8 cellular contexts compared by ENCODE assay signal in the genomic region with DNA sequence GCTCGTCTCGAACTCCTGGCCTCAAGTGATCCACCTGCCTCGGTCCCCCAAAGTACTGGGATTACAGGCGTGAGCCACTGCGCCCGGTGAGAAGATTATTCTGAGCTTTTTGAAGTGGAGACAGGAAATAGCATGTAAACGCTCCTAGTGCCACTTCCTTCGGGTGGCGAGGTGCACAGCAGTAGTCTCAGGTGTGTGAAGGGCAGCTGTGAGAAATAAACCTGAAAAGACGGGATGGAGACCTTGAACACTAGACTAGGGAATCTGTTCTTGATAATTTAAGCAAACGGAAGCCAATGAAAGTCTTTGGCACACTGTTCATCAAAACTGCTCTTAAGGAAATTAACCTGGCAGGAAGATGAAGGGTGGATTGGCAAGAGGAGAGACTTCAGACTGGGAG. TPM values are rescaled to one million over a fixed set of nuclear protein-coding genes. Genes with fewer than 3 reads are reported as not detected.
DNase-seq lines count a peak whose midpoint lies in the region; ATAC-seq, FAIRE-seq and TF ChIP-seq lines count a peak whose summit lies in the region.

No MANE protein-coding gene starts in this region.

- peaks cover 10% of the 10 kb centered on the region for H3K27me3 Mint-ChIP-seq in neural progenitor cell (ENCODE audit: insufficient read depth, low read depth)

- H3K9ac ChIP-seq in neural progenitor cell = no peak overlapping the region

- intact Hi-C loops in OCI-LY7 (cut with micrococcal nuclease; ENCODE audit: unreplicated experiment) (no loop called here), dorsolateral prefrontal cortex (cut with DNase I) (no loop called here), sciatic nerve (cut with DNase I) (no loop called here)

- no peaks in the 10 kb centered on the region for H3F3A ChIP-seq in neural progenitor cell (ENCODE audit: low read depth)

- no peak for ATAC-seq in HG02870 (IDR thresholded peaks at IDR 0.05; ENCODE audit: unreplicated experiment)
- ATAC-seq in sciatic nerve = no peak
- no peak for ATAC-seq in GM21825 (IDR thresholded peaks at IDR 0.05; ENCODE audit: unreplicated experiment)

- CTCF ChIA-PET in OCI-LY7 (lab: Charles Lee; ENCODE audit: unreplicated experiment) = interaction anchor here (1.0 kb wide), 1 partner anchor 532 kb away, joined by 10 read pairs; the partner anchor contains the start of gene PPM1B

- H2AFZ ChIP-seq in OCI-LY7 (ENCODE audit: low read length) (peak overlapping the region; percentile 100), neural progenitor cell (replicated peaks) (peak overlapping the region; percentile 93)

- H3K9me3 ChIP-seq in OCI-LY7 (ENCODE audit: low read length) (no peaks in the 10 kb centered on the region), neural progenitor cell (ENCODE audit: low read depth) (peaks cover 5% of the 10 kb centered on the region), small intestine (ENCODE audit: control insufficient read depth, low read depth) (no peaks in the 10 kb centered on the region)

- 9 to 24% (median 13%) methylated on average over 11 of the region's 11 CpGs for WGBS in small intestine, 3 donors

- FAIRE-seq in small intestine (lab: Jason Lieb, UNC) = no peak

- H3K27ac Mint-ChIP-seq in neural progenitor cell = no peak overlapping the region

- H3K27ac ChIP-seq in OCI-LY7 (ENCODE audit: low read depth, low read length, poor library complexity, severe bottlenecking) = peak overlapping the region; percentile 63
- H3K27ac ChIP-seq in dorsolateral prefrontal cortex = no peak overlapping the region
- H3K27ac ChIP-seq in neural progenitor cell = no peak overlapping the region
- no peak overlapping the region for H3K27ac ChIP-seq in small intestine (ENCODE audit: low read depth in 1 of 2, low read length in 1 of 2)

- H4K20me1 ChIP-seq in OCI-LY7 (ENCODE audit: insufficient read depth, low read length) (no peaks in the 10 kb centered on the region), neural progenitor cell (ENCODE audit: low read depth) (no peaks in the 10 kb centered on the region)

- H3K4me1 Mint-ChIP-seq in neural progenitor cell = peaks cover 9% of the 10 kb centered on the region

- POLR2A ChIA-PET in OCI-LY7 (lab: Charles Lee) = interaction anchor here (1.0 kb wide), 4 partner anchors 13 to 41 kb away, joined by 3 to 4 read pairs (median 4); partner anchors contain the start of gene THADA

- H3K4me3 Mint-ChIP-seq in neural progenitor cell = peak overlapping the region; percentile 87

- no peaks in the 10 kb centered on the region for H3K9me2 ChIP-seq in OCI-LY7 (ENCODE audit: insufficient read depth, low read length)

- peaks cover 22% of the 10 kb centered on the region for H3K4me1 ChIP-seq in OCI-LY7 (ENCODE audit: insufficient read depth, low read length, poor library complexity, severe bottlenecking)
- H3K4me1 ChIP-seq in neural progenitor cell = no peaks in the 10 kb centered on the region
- peaks cover 0 to 2% of the 10 kb centered on the region in 2 donors for H3K4me1 ChIP-seq in small intestine (ENCODE audit: control insufficient read depth in 2 of 2, insufficient read depth in 1 of 2, low read depth in 1 of 2, low read length in 1 of 2)

- no peak for TF ChIP-seq CTCF in OCI-LY7 (conservative IDR thresholded peaks at IDR 0.05; ENCODE audit: low read length)
- no peak for TF ChIP-seq CTCF in dorsolateral prefrontal cortex (IDR thresholded peaks at IDR 0.05 in 54 of 56, conservative IDR thresholded peaks at IDR 0.05 in 2 of 56; ENCODE audit: low read depth in 1 of 56, partially characterized antibody in 56 of 56)
- no peak for TF ChIP-seq CTCF in neural progenitor cell (IDR thresholded peaks at IDR 0.05)

- H3K4me3 ChIP-seq in GM08714 (ENCODE audit: low read length) (peak overlapping the region; percentile 58; the same call in 1 of the 2 replicates), OCI-LY7 (ENCODE audit: low read depth, low read length, poor library complexity, severe bottlenecking) (peak overlapping the region; percentile 70), dorsolateral prefrontal cortex (peak overlapping the region; percentile 50 to 92 (median 76)), neural progenitor cell (peak overlapping the region; percentile 91), small intestine (ENCODE audit: low read depth in 1 of 2, low read length in 2 of 2) (peak overlapping the region in 1 of 2 donors; percentile 74)

- no peaks in the 10 kb centered on the region for H3K36me3 Mint-ChIP-seq in neural progenitor cell

- BruUV-seq in OCI-LY7 (replicated peaks; lab: Mats Ljungman, UMichigan) = no TSS peak

- H3K36me3 ChIP-seq in OCI-LY7 (ENCODE audit: insufficient read depth, low read length) (no peaks in the 10 kb centered on the region), neural progenitor cell (no peaks in the 10 kb centered on the region), small intestine (ENCODE audit: control insufficient read depth in 2 of 2, insufficient read depth in 2 of 2, low read length in 2 of 2) (no peaks in the 10 kb centered on the region)

- peak overlapping the region; percentile 75 for H3K4me2 ChIP-seq in OCI-LY7 (ENCODE audit: low read length)
- peak overlapping the region; percentile 96 for H3K4me2 ChIP-seq in neural progenitor cell

- peaks cover 0 to 34% (median 8%) of the 10 kb centered on the region in 45 donors for H3K27me3 ChIP-seq in dorsolateral prefrontal cortex
- peaks cover 52% of the 10 kb centered on the region for H3K27me3 ChIP-seq in neural progenitor cell
- H3K27me3 ChIP-seq in small intestine (ENCODE audit: control insufficient read depth in 2 of 2, insufficient read depth in 2 of 2, low read length in 2 of 2) = peaks cover 0 to 8% of the 10 kb centered on the region in 2 donors

- peaks cover 7% of the 10 kb centered on the region for H3K9me3 Mint-ChIP-seq in neural progenitor cell

- H3K79me2 ChIP-seq in OCI-LY7 (ENCODE audit: insufficient read depth, low read depth, low read length) (no peaks in the 10 kb centered on the region), neural progenitor cell (ENCODE audit: low read depth) (no peaks in the 10 kb centered on the region)

- DNase-seq in OCI-LY7 (ENCODE audit: low spot score) (peak; percentile 68), dorsolateral prefrontal cortex (no peak), neural progenitor cell (ENCODE audit: low spot score) (no peak), small intestine (no peak), sciatic nerve (ENCODE audit: low spot score) (no peak)

RNA-seq across cellular contexts. Expression of gene PLEKHH2, which starts 0.4 kb away (rescaled TPM):
- total RNA-seq in OCI-LY7 (2014; rRNA removed; shearing (Covaris generic)) = 0.88 and 1.5 TPM in 2 replicates
- total RNA-seq in OCI-LY7 (2022) (1.1 and 2.6 TPM in 2 replicates), dorsolateral prefrontal cortex (10 to 100 TPM in 86 of 120 experiments, 1 to 10 TPM in 34; 5.2 to 23.0 (median 11.4) TPM), neural progenitor cell (ENCODE audit: low replicate concordance) (7.9 and 11.2 TPM in 2 replicates), sciatic nerve (58.9 TPM)
- polyA plus RNA-seq in small intestine = 1 to 10 TPM; 1.1 to 1.6 (median 1.4) TPM

RNA-seq across cellular contexts. Expression of gene C1GALT1C1L, which starts 39.6 kb away (rescaled TPM):
- total RNA-seq in OCI-LY7 (2014; rRNA removed; shearing (Covaris generic)) = not detected in 2 replicates
- not detected in 2 replicates for total RNA-seq in OCI-LY7 (2022)
- 1 to 10 TPM in 69 of 120 experiments, under 1 TPM in 39, not detected in 12; 0.41 to 3.8 (median 1.2) TPM for total RNA-seq in dorsolateral prefrontal cortex
- 0.12 TPM in 1 of 2 replicates, not detected in the other for total RNA-seq in neural progenitor cell (ENCODE audit: low replicate concordance)
- polyA plus RNA-seq in small intestine = under 1 TPM in 1 of 3 donors, not detected in 2; 0.37 TPM
- 0.49 TPM for total RNA-seq in sciatic nerve

RNA-seq across cellular contexts. Expression of gene THADA, which starts 40.8 kb away (rescaled TPM):
- total RNA-seq in OCI-LY7 (2014; rRNA removed; shearing (Covaris generic)) = 31.2 and 32.0 TPM in 2 replicates
- total RNA-seq in OCI-LY7 (2022) (30.1 and 32.3 TPM in 2 replicates), dorsolateral prefrontal cortex (10 to 100 TPM; 15.6 to 41.4 (median 26.0) TPM), neural progenitor cell (ENCODE audit: low replicate concordance) (20.5 and 29.3 TPM in 2 replicates), sciatic nerve (40.8 TPM)
- 10 to 100 TPM in 2 of 3 donors, 1 to 10 TPM in 1; 6.3 to 13.5 (median 12.6) TPM for polyA plus RNA-seq in small intestine
